In the genomic region with DNA sequence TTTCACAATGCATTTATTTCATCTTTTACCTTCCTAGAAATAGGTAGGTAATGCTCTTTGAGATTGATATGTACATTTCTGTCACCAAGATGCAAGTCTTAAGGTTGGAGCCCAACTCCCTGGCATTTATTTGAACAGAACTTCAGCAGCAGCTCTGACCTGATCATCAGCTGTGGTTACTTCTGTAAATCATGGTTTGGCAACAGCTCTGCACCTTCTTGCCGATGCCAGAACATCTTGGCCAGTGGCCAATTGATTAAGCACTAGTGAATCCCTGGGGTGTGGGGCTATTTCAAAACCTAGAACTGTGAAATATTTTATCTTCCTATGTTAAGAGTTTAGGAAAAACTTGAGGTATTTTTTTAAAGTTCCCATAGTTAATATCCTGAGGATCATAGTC, we compare ENCODE assay signal across 11 cellular contexts.
DNase-seq lines count a peak whose midpoint lies in the region; FAIRE-seq and TF ChIP-seq lines count a peak whose summit lies in the region.
"Had no signal": no experiment of that assay in that cellular context is flagged by ENCODE, and none has a peak within 500 bp of the region (broad histone marks: within the 10 kb centered on the region; RNA-seq: fewer than 3 reads in every experiment).

No MANE protein-coding gene starts in this region.

- H3K4me3 ChIP-seq in bronchial epithelial cell (ENCODE audit: low read depth, low read length) (no peak overlapping the region), Peyer's patch (no peak overlapping the region), tibial nerve (no peak overlapping the region)

- H2AFZ ChIP-seq in H9 (ENCODE audit: low read length) = no peak overlapping the region

- no peak for TF ChIP-seq POLR2A in Peyer's patch (IDR thresholded peaks at IDR 0.05)
- no peak for TF ChIP-seq POLR2A in tibial nerve (IDR thresholded peaks at IDR 0.05)

- TF ChIP-seq CTCF in bronchial epithelial cell (IDR thresholded peaks at IDR 0.05; ENCODE audit: insufficient read depth, low read length, severe bottlenecking) (no peak), Peyer's patch (IDR thresholded peaks at IDR 0.05) (no peak), H9 (conservative IDR thresholded peaks at IDR 0.05) (no peak), tibial nerve (IDR thresholded peaks at IDR 0.05) (no peak)

- H2BK20ac ChIP-seq in H9 (ENCODE audit: low read depth, low read length, poor library complexity, severe bottlenecking) = no peak overlapping the region

- H2BK15ac ChIP-seq in H9 (ENCODE audit: low read depth, low read length) = no peak overlapping the region

- no peak overlapping the region for H3T11ph ChIP-seq in H9 (ENCODE audit: low read length)

- no peak overlapping the region for H2BK120ac ChIP-seq in H9 (ENCODE audit: low read depth, low read length, poor library complexity, severe bottlenecking)

- H3K9me3 ChIP-seq in Peyer's patch (no peaks in the 10 kb centered on the region), H9 (ENCODE audit: control insufficient read depth, low read depth, low read length) (no peaks in the 10 kb centered on the region), tibial nerve (peaks cover 0 to 9% (median 0%) of the 10 kb centered on the region in 4 donors)

- H3K4me1 ChIP-seq in Peyer's patch (no peaks in the 10 kb centered on the region), H9 (ENCODE audit: insufficient read depth, low read length) (no peaks in the 10 kb centered on the region), tibial nerve (no peaks in the 10 kb centered on the region)

- H3K36me3 ChIP-seq in bronchial epithelial cell (ENCODE audit: control insufficient read depth, insufficient read depth, low read length) (no peaks in the 10 kb centered on the region), Peyer's patch (no peaks in the 10 kb centered on the region), tibial nerve (no peaks in the 10 kb centered on the region)

- no peak overlapping the region for H3K27ac Mint-ChIP-seq in H9

- no peak overlapping the region for H3K4me3 Mint-ChIP-seq in H9
- H3K4me3 Mint-ChIP-seq: central memory CD8-positive, alpha-beta T cell had no signal

- H2AK5ac ChIP-seq in H9 (ENCODE audit: insufficient read length, low read length) = no peak overlapping the region

- H3K23ac ChIP-seq in H9 (ENCODE audit: insufficient read length, low read depth, low read length) = no peak overlapping the region

- H3K4me2 ChIP-seq in H9 (ENCODE audit: insufficient read depth, insufficient read length, low read length) = no peak overlapping the region

- peak; percentile 32 for DNase-seq in DMS79 (lab: John Stamatoyannopoulos, UW)
- peak; percentile 72 for DNase-seq in H4 (ENCODE audit: low spot score)
- DNase-seq in NCI-H2081 treated with DMSO at 0.1 percent for 48 hours (lab: John Stamatoyannopoulos, UW) = peak; percentile 54
- DNase-seq in bronchial epithelial cell (ENCODE audit: low read depth) = peak; percentile 78
- no peak for DNase-seq in Peyer's patch
- DNase-seq in H9 = no peak
- DNase-seq in tibial nerve (ENCODE audit: low spot score in 2 of 2) = no peak
- DNase-seq in COLO829 (ENCODE audit: low spot score) = no peak
- DNase-seq: activated CD4-positive, alpha-beta T cell treated with anti-CD3 and anti-CD28 coated beads, Interleukin-2, amount 50 U/mL, for 48 hours; NCI-H187 had no signal

- no CpG with 5 or more reads among the region's 1 CpG for WGBS in H9 (ENCODE audit: extremely low coverage, insufficient read length, low lambda C conversion rate)
- WGBS in tibial nerve, 2 donors = 29 to 32% methylated on average over 1 of the region's 1 CpG

- peak; percentile 66 for FAIRE-seq in bronchial epithelial cell (lab: Jason Lieb, UNC)

- H3K23me2 ChIP-seq in H9 (ENCODE audit: insufficient read length, low read depth, low read length, poor library complexity, severe bottlenecking) = no peaks in the 10 kb centered on the region

- no peak overlapping the region for H3K14ac ChIP-seq in H9 (ENCODE audit: insufficient read depth, low read length)

- no peaks in the 10 kb centered on the region for H3K9me3 Mint-ChIP-seq in H9
- H3K9me3 Mint-ChIP-seq: central memory CD8-positive, alpha-beta T cell had no signal

- no peak overlapping the region for H4K8ac ChIP-seq in H9 (replicated peaks; ENCODE audit: insufficient read length, low read depth, low read length)

- H3K36me3 Mint-ChIP-seq in H9 (ENCODE audit: insufficient read depth in 1 of 3, low read depth in 3 of 3) = no peaks in the 10 kb centered on the region; a peak in 1 of 7 replicates

- no peaks in the 10 kb centered on the region for H3K27me3 Mint-ChIP-seq in H9 (ENCODE audit: low read depth)

- H3K4me1 Mint-ChIP-seq in H9 = no peaks in the 10 kb centered on the region
- H3K4me1 Mint-ChIP-seq: central memory CD8-positive, alpha-beta T cell had no signal

- H4K91ac ChIP-seq in H9 (ENCODE audit: insufficient read length, low read depth, low read length) = no peak overlapping the region

- H3K27me3 ChIP-seq in bronchial epithelial cell (ENCODE audit: control insufficient read depth, insufficient read depth, low read length) (peaks cover 4% of the 10 kb centered on the region), Peyer's patch (no peaks in the 10 kb centered on the region), H9 (ENCODE audit: insufficient read depth, low read length) (no peaks in the 10 kb centered on the region), tibial nerve (no peaks in the 10 kb centered on the region)

- H2BK5ac ChIP-seq in H9 (ENCODE audit: insufficient read length, low read length) = no peak overlapping the region

- H3K18ac ChIP-seq in H9 (ENCODE audit: insufficient read length, low read depth, low read length) = no peak overlapping the region

- H2BK12ac ChIP-seq in H9 (ENCODE audit: insufficient read length, low read depth, low read length) = no peak overlapping the region

- H4K20me1 ChIP-seq in H9 (ENCODE audit: control insufficient read depth, insufficient read depth, insufficient read length) = no peaks in the 10 kb centered on the region

- no peak overlapping the region for H3K56ac ChIP-seq in H9 (ENCODE audit: insufficient read length, low read depth, low read length)

- H3K79me2 ChIP-seq in H9 (ENCODE audit: insufficient read depth, low read length) = no peaks in the 10 kb centered on the region

- no peaks in the 10 kb centered on the region for H3K79me1 ChIP-seq in H9 (ENCODE audit: insufficient read depth, low read depth, low read length, poor library complexity, severe bottlenecking)

- no peak for TF ChIP-seq EP300 in tibial nerve (IDR thresholded peaks at IDR 0.05)

- no peak overlapping the region for H3K4ac ChIP-seq in H9 (ENCODE audit: low read depth, low read length)

- H3K9ac ChIP-seq in H9 (ENCODE audit: extremely low read depth, insufficient read length, low read length) = no peak overlapping the region

- no peak overlapping the region for H3K27ac ChIP-seq in Peyer's patch
- H3K27ac ChIP-seq in H9 (ENCODE audit: insufficient read length, low read depth, low read length) = no peak overlapping the region
- no peak overlapping the region for H3K27ac ChIP-seq in tibial nerve

- no peak overlapping the region for H4K5ac ChIP-seq in H9 (ENCODE audit: insufficient read length, low read depth, low read length)

Comparison
In these comparisons a context has a peak if more than half of its experiments do, and no peak if none do; other contexts are left out.
1. DNase-seq: peak in DMS79 (single experiment), H4 (single experiment), NCI-H2081 treated with DMSO at 0.1 percent for 48 hours (single experiment) and bronchial epithelial cell (single experiment); none in Peyer's patch (0 of 3), H9 (single experiment), tibial nerve (0 of 2) and COLO829 (single experiment).